In the genomic region with DNA sequence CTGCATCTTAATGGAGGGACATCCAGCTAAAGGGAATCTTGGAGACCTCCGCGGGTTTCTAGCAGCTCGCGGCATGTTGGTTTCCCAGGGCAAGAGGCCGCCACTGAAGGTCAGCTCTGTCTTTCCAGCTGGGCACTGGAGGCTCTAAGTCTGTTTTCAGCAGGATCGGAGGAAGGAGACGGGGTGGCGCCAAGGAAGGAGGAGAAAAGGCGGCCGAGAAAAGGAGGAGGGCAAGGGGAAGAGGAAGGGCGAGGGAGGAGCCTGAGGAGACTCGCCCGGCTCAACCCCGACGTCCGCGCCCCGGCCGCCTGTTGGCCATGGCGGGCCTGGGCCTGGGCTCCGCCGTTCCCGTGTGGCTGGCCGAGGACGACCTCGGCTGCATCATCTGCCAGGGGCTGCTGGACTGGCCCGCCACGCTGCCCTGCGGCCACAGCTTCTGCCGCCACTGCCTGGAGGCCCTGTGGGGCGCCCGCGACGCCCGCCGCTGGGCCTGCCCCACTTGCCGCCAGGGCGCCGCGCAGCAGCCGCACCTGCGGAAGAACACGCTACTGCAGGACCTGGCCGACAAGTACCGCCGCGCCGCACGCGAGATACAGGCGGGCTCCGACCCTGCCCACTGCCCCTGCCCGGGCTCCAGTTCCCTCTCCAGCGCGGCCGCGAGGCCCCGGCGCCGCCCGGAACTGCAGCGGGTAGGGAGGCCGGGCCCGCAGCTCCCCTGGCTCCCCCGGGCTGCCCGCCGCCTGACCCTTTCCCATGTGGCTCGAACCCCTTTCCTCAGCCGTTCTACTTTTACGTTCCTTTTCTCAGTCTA, we compare ENCODE assay signal across 8 cellular contexts. TPM values are rescaled to one million over a fixed set of nuclear protein-coding genes. Genes with fewer than 3 reads are reported as not detected.
DNase-seq lines count a peak whose midpoint lies in the region; ATAC-seq and TF ChIP-seq lines count a peak whose summit lies in the region.

A gene with protein sequence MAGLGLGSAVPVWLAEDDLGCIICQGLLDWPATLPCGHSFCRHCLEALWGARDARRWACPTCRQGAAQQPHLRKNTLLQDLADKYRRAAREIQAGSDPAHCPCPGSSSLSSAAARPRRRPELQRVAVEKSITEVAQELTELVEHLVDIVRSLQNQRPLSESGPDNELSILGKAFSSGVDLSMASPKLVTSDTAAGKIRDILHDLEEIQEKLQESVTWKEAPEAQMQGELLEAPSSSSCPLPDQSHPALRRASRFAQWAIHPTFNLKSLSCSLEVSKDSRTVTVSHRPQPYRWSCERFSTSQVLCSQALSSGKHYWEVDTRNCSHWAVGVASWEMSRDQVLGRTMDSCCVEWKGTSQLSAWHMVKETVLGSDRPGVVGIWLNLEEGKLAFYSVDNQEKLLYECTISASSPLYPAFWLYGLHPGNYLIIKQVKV (plus strand): TSS at position 283 of the 811 bp plus-strand sequence. CDS start 35 bp downstream, at position 318.

- H3K9me3 ChIP-seq in left lung: no peaks in the 10 kb centered on the region
- H3K9me3 ChIP-seq in WERI-Rb-1 (ENCODE audit: severe bottlenecking): no peaks in the 10 kb centered on the region

- ATAC-seq in HG02623 (IDR thresholded peaks at IDR 0.05; ENCODE audit: unreplicated experiment) (peak; percentile 48), left lung (peak; percentile 94)

- H3K4me3 Mint-ChIP-seq in activated CD4-positive, alpha-beta T cell treated with anti-CD3 and anti-CD28 coated beads, Interleukin-2, amount 10 ng/mL, durations not matched to agents 7 days and 5 days: peak within 1 kb of the TSS; percentile 97
- peak within 1 kb of the TSS; percentile 98 for H3K4me3 Mint-ChIP-seq in dendritic cell treated with granulocyte-macrophage colony-stimulating factor and Interleukin-4, amounts not matched to agents 40 ng/mL and 50 ng/mL, for 4 days

- no peak for DNase-seq in GM12864 (ENCODE audit: low read depth)
- DNase-seq in NCI-H2171 treated with DMSO at 0.1 percent for 48 hours (lab: John Stamatoyannopoulos, UW): peak; percentile 83
- DNase-seq in activated CD4-positive, alpha-beta T cell treated with anti-CD3 and anti-CD28 coated beads, Interleukin-2, amount 10 ng/mL, durations not matched to agents 7 days and 5 days: peak; percentile 61
- peak; percentile 89 to 95 for DNase-seq in left lung
- peak; percentile 31 for DNase-seq in stimulated activated CD4-positive, alpha-beta T cell treated with anti-CD3 and anti-CD28 coated beads, Interleukin-2, amount 100 ng/mL, for 4 hours (ENCODE audit: low read depth)
- DNase-seq in WERI-Rb-1: no peak

- CTCF ChIA-PET in activated CD4-positive, alpha-beta T cell treated with anti-CD3 and anti-CD28 coated beads, Interleukin-2, amount 10 ng/mL, durations not matched to agents 7 days and 5 days (lab: Charles Lee): interaction anchor here (0.6 to 1.1 kb wide), 5 partner anchors 14 to 83 kb away, joined by 3 to 4 read pairs (median 4); no protein-coding TSS in a partner anchor

- TF ChIP-seq CTCF in GM12864 (IDR thresholded peaks at IDR 0.05; ENCODE audit: low read depth, low read length, missing control alignments) (peak; percentile 23), left lung (IDR thresholded peaks at IDR 0.05) (peak; percentile 42 to 59), WERI-Rb-1 (IDR thresholded peaks at IDR 0.05; ENCODE audit: low read depth, low read length) (no peak)

- POLR2A ChIA-PET in activated CD4-positive, alpha-beta T cell treated with anti-CD3 and anti-CD28 coated beads, Interleukin-2, amount 10 ng/mL, durations not matched to agents 7 days and 5 days (lab: Charles Lee): interaction anchor here (0.7 kb wide), 1 partner anchor 320 kb away, joined by 3 read pairs; no protein-coding TSS in a partner anchor

- no peaks in the 10 kb centered on the region for H3K27me3 ChIP-seq in left lung
- H3K27me3 ChIP-seq in WERI-Rb-1 (ENCODE audit: insufficient read depth, low read depth, severe bottlenecking): no peaks in the 10 kb centered on the region

- peaks cover 26% of the 10 kb centered on the region for H3K36me3 Mint-ChIP-seq in activated CD4-positive, alpha-beta T cell treated with anti-CD3 and anti-CD28 coated beads, Interleukin-2, amount 10 ng/mL, durations not matched to agents 7 days and 5 days (ENCODE audit: low read depth)
- H3K36me3 Mint-ChIP-seq in dendritic cell treated with granulocyte-macrophage colony-stimulating factor and Interleukin-4, amounts not matched to agents 40 ng/mL and 50 ng/mL, for 4 days (ENCODE audit: low read depth): peaks cover 77% of the 10 kb centered on the region

- peaks cover 4% of the 10 kb centered on the region for H3K27me3 Mint-ChIP-seq in activated CD4-positive, alpha-beta T cell treated with anti-CD3 and anti-CD28 coated beads, Interleukin-2, amount 10 ng/mL, durations not matched to agents 7 days and 5 days
- H3K27me3 Mint-ChIP-seq in dendritic cell treated with granulocyte-macrophage colony-stimulating factor and Interleukin-4, amounts not matched to agents 40 ng/mL and 50 ng/mL, for 4 days: no peaks in the 10 kb centered on the region

- H3K9me3 Mint-ChIP-seq in activated CD4-positive, alpha-beta T cell treated with anti-CD3 and anti-CD28 coated beads, Interleukin-2, amount 10 ng/mL, durations not matched to agents 7 days and 5 days: peaks cover 7% of the 10 kb centered on the region
- H3K9me3 Mint-ChIP-seq in dendritic cell treated with granulocyte-macrophage colony-stimulating factor and Interleukin-4, amounts not matched to agents 40 ng/mL and 50 ng/mL, for 4 days: no peaks in the 10 kb centered on the region

- H3K4me1 Mint-ChIP-seq in activated CD4-positive, alpha-beta T cell treated with anti-CD3 and anti-CD28 coated beads, Interleukin-2, amount 10 ng/mL, durations not matched to agents 7 days and 5 days: peaks cover 46% of the 10 kb centered on the region
- peaks cover 51% of the 10 kb centered on the region for H3K4me1 Mint-ChIP-seq in dendritic cell treated with granulocyte-macrophage colony-stimulating factor and Interleukin-4, amounts not matched to agents 40 ng/mL and 50 ng/mL, for 4 days (ENCODE audit: low read depth)

- H3K4me1 ChIP-seq in left lung: peaks cover 0 to 51% of the 10 kb centered on the region in 2 donors

- intact Hi-C loops in dendritic cell treated with granulocyte-macrophage colony-stimulating factor and Interleukin-4, amounts not matched to agents 40 ng/mL and 50 ng/mL, for 4 days (cut with micrococcal nuclease): loop anchor here (5.0 kb wide), 2 partner anchors 49 to 64 kb away; a partner anchor contains a TSS
- intact Hi-C loops in left lung (cut with DNase I): no loop called here

- peaks cover 0 to 10% of the 10 kb centered on the region in 2 donors for H3K36me3 ChIP-seq in left lung
- no peaks in the 10 kb centered on the region for H3K36me3 ChIP-seq in WERI-Rb-1

- H3K27ac Mint-ChIP-seq in activated CD4-positive, alpha-beta T cell treated with anti-CD3 and anti-CD28 coated beads, Interleukin-2, amount 10 ng/mL, durations not matched to agents 7 days and 5 days: peak within 1 kb of the TSS; percentile 98
- H3K27ac Mint-ChIP-seq in dendritic cell treated with granulocyte-macrophage colony-stimulating factor and Interleukin-4, amounts not matched to agents 40 ng/mL and 50 ng/mL, for 4 days: peak within 1 kb of the TSS; percentile 94

- H3K4me3 ChIP-seq in GM12864 (ENCODE audit: low read depth, low read length): peak within 1 kb of the TSS; percentile 73
- H3K4me3 ChIP-seq in left lung: peak within 1 kb of the TSS; percentile 71 to 88
- no peak within 1 kb of the TSS for H3K4me3 ChIP-seq in WERI-Rb-1 (ENCODE audit: low read depth, low read length)

- H3K27ac ChIP-seq in left lung (peak within 1 kb of the TSS; percentile 98), WERI-Rb-1 (no peak within 1 kb of the TSS)

RNA-seq across cellular contexts. Expression of the gene that starts here (rescaled TPM):
- total RNA-seq in activated CD4-positive, alpha-beta T cell treated with anti-CD3 and anti-CD28 coated beads, Interleukin-2, amount 10 ng/mL, durations not matched to agents 7 days and 5 days: 1 to 10 TPM; 6.1 to 6.9 TPM
- total RNA-seq in left lung: 10 to 100 TPM; 19.8 to 38.5 TPM

Comparison
In these comparisons a context has a peak if more than half of its experiments do, and no peak if none do; other contexts are left out.
1. DNase-seq: peak in NCI-H2171 treated with DMSO at 0.1 percent for 48 hours (single experiment), activated CD4-positive, alpha-beta T cell treated with anti-CD3 and anti-CD28 coated beads, Interleukin-2, amount 10 ng/mL, durations not matched to agents 7 days and 5 days (single experiment), left lung (2 of 2) and stimulated activated CD4-positive, alpha-beta T cell treated with anti-CD3 and anti-CD28 coated beads, Interleukin-2, amount 100 ng/mL, for 4 hours (single experiment); none in GM12864 (single experiment) and WERI-Rb-1 (single experiment).